9 cellular contexts compared by ENCODE assay signal in genomic region chr1:226634611-226635246, GRCh38.
DNase-seq lines count a peak whose midpoint lies in the region; FAIRE-seq and TF ChIP-seq lines count a peak whose summit lies in the region.
"Had no signal": no experiment of that assay in that cellular context is flagged by ENCODE, and none has a peak within 500 bp of the region (broad histone marks: within the 10 kb centered on the region; RNA-seq: fewer than 3 reads in every experiment).

No MANE protein-coding gene starts in this region.

- peak overlapping the region; percentile 22 for H3K4me3 Mint-ChIP-seq in activated T-helper 2 cell treated with anti-CD3 and anti-CD28 coated beads, Interferon-gamma antibody, Interleukin-2, Interleukin-4, amounts not matched to agents 10 μg/mL and 5 μg/mL and 100 μg/mL, durations not matched to agents 14 hours and 24 hours and 36 hours (ENCODE audit: low read depth)
- H3K4me3 Mint-ChIP-seq in Caco-2 (ENCODE audit: unreplicated experiment) = no peak overlapping the region

- H3K9me3 ChIP-seq in kidney (ENCODE audit: control insufficient read depth in 1 of 2, low read length in 2 of 2) = no peaks in the 10 kb centered on the region
- H3K9me3 ChIP-seq in suprapubic skin = no peaks in the 10 kb centered on the region
- no peaks in the 10 kb centered on the region for H3K9me3 ChIP-seq in Caco-2

- peak; percentile 58 for DNase-seq in activated CD8-positive, alpha-beta memory T cell treated with anti-CD3 and anti-CD28 coated beads for 24 hours
- no peak for DNase-seq in activated CD8-positive, alpha-beta memory T cell treated with anti-CD3 and anti-CD28 coated beads, Interleukin-2, amount 50 U/mL, for 4 hours
- DNase-seq in activated T-helper 2 cell treated with anti-CD3 and anti-CD28 coated beads, Interferon-gamma antibody, Interleukin-2, Interleukin-4, amounts not matched to agents 10 μg/mL and 5 μg/mL and 100 μg/mL, durations not matched to agents 14 hours and 24 hours and 36 hours (ENCODE audit: low spot score) = no peak
- DNase-seq in kidney (peak; percentile 48), suprapubic skin (ENCODE audit: low spot score in 2 of 2) (peak; percentile 66 to 74), AG08396 (ENCODE audit: low spot score) (no peak), Caco-2 (no peak), NCI-H187 treated with DMSO at 0.1 percent for 48 hours (lab: John Stamatoyannopoulos, UW) (no peak)

- H3K9me3 Mint-ChIP-seq in activated T-helper 2 cell treated with anti-CD3 and anti-CD28 coated beads, Interferon-gamma antibody, Interleukin-2, Interleukin-4, amounts not matched to agents 10 μg/mL and 5 μg/mL and 100 μg/mL, durations not matched to agents 14 hours and 24 hours and 36 hours = no peaks in the 10 kb centered on the region
- no peaks in the 10 kb centered on the region for H3K9me3 Mint-ChIP-seq in Caco-2 (ENCODE audit: unreplicated experiment)

- H3K4me1 ChIP-seq in kidney (ENCODE audit: control insufficient read depth in 1 of 2, insufficient read depth in 1 of 2, low read depth in 1 of 2, low read length in 2 of 2) (no peaks in the 10 kb centered on the region), suprapubic skin (peaks cover 57% of the 10 kb centered on the region), Caco-2 (no peaks in the 10 kb centered on the region)

- no peaks in the 10 kb centered on the region for H3K27me3 Mint-ChIP-seq in activated T-helper 2 cell treated with anti-CD3 and anti-CD28 coated beads, Interferon-gamma antibody, Interleukin-2, Interleukin-4, amounts not matched to agents 10 μg/mL and 5 μg/mL and 100 μg/mL, durations not matched to agents 14 hours and 24 hours and 36 hours (ENCODE audit: low read depth)
- H3K27me3 Mint-ChIP-seq in Caco-2 (ENCODE audit: insufficient read depth, unreplicated experiment) = no peaks in the 10 kb centered on the region

- no TSS peak for BruUV-seq in Caco-2 (replicated peaks; lab: Mats Ljungman, UMichigan)

- TF ChIP-seq CTCF in kidney (IDR thresholded peaks at IDR 0.05; ENCODE audit: borderline replicate concordance, extremely low read depth, insufficient read depth) = no peak
- TF ChIP-seq CTCF in suprapubic skin (IDR thresholded peaks at IDR 0.05) = no peak
- no peak for TF ChIP-seq CTCF in Caco-2 (IDR thresholded peaks at IDR 0.05; ENCODE audit: insufficient read depth in 1 of 2, low read depth in 1 of 2, low read length in 1 of 2, severe bottlenecking in 1 of 2, unreplicated experiment in 1 of 2)

- no peak for TF ChIP-seq POLR2A in suprapubic skin (IDR thresholded peaks at IDR 0.05)

- H3K27ac ChIP-seq in kidney (ENCODE audit: low read depth in 2 of 2, low read length in 2 of 2) = no peak overlapping the region
- peak overlapping the region; percentile 17 for H3K27ac ChIP-seq in suprapubic skin
- H3K27ac ChIP-seq: GM23248 had no signal

- H3K36me3 ChIP-seq in kidney (ENCODE audit: control insufficient read depth in 1 of 2, insufficient read depth in 2 of 2, low read length in 2 of 2) (peaks cover 0 to 7% of the 10 kb centered on the region in 2 donors), suprapubic skin (peaks cover 27% of the 10 kb centered on the region), Caco-2 (ENCODE audit: control insufficient read depth, insufficient read depth, low read length) (no peaks in the 10 kb centered on the region; the same call in 1 of the 2 replicates)

- peaks cover 61% of the 10 kb centered on the region for H3K36me3 Mint-ChIP-seq in activated T-helper 2 cell treated with anti-CD3 and anti-CD28 coated beads, Interferon-gamma antibody, Interleukin-2, Interleukin-4, amounts not matched to agents 10 μg/mL and 5 μg/mL and 100 μg/mL, durations not matched to agents 14 hours and 24 hours and 36 hours (ENCODE audit: low read depth)
- H3K36me3 Mint-ChIP-seq in Caco-2 (ENCODE audit: insufficient read depth, unreplicated experiment) = no peaks in the 10 kb centered on the region

- H3K27me3 ChIP-seq in suprapubic skin (no peaks in the 10 kb centered on the region), Caco-2 (replicated peaks; ENCODE audit: control insufficient read depth, insufficient read depth, low read length) (no peaks in the 10 kb centered on the region)

- no peak overlapping the region for H3K9ac ChIP-seq in kidney (ENCODE audit: low read length in 2 of 2)
- H3K9ac ChIP-seq: GM23248 had no signal

- CTCF ChIA-PET in Caco-2 (lab: Charles Lee) = interaction anchor here (0.8 kb wide), 1 partner anchor 45 kb away, joined by 3 read pairs; no protein-coding TSS in a partner anchor

- peaks cover 37% of the 10 kb centered on the region for H3K4me1 Mint-ChIP-seq in activated T-helper 2 cell treated with anti-CD3 and anti-CD28 coated beads, Interferon-gamma antibody, Interleukin-2, Interleukin-4, amounts not matched to agents 10 μg/mL and 5 μg/mL and 100 μg/mL, durations not matched to agents 14 hours and 24 hours and 36 hours (ENCODE audit: low read depth)
- no peaks in the 10 kb centered on the region for H3K4me1 Mint-ChIP-seq in Caco-2 (ENCODE audit: low read depth, unreplicated experiment)

- H3K4me3 ChIP-seq in kidney (ENCODE audit: low read length in 2 of 2) (no peak overlapping the region), suprapubic skin (no peak overlapping the region), Caco-2 (ENCODE audit: low read depth, low read length) (no peak overlapping the region)
- H3K4me3 ChIP-seq: GM23248 had no signal

- FAIRE-seq in kidney (lab: Jason Lieb, UNC) = no peak

- TF ChIP-seq EP300 in suprapubic skin (IDR thresholded peaks at IDR 0.05) = no peak

- H3K27ac Mint-ChIP-seq in activated T-helper 2 cell treated with anti-CD3 and anti-CD28 coated beads, Interferon-gamma antibody, Interleukin-2, Interleukin-4, amounts not matched to agents 10 μg/mL and 5 μg/mL and 100 μg/mL, durations not matched to agents 14 hours and 24 hours and 36 hours = peak overlapping the region; percentile 74
- no peak overlapping the region for H3K27ac Mint-ChIP-seq in Caco-2 (ENCODE audit: unreplicated experiment)

- POLR2A ChIA-PET in Caco-2 (lab: Charles Lee) = no interaction called here

- WGBS in suprapubic skin = 74% methylated on average over 16 of the region's 22 CpGs

- intact Hi-C loops in activated T-helper 2 cell treated with anti-CD3 and anti-CD28 coated beads, Interferon-gamma antibody, Interleukin-2, Interleukin-4, amounts not matched to agents 10 μg/mL and 5 μg/mL and 100 μg/mL, durations not matched to agents 14 hours and 24 hours and 36 hours (cut with micrococcal nuclease) = loop anchor here (1.0 to 2.0 kb wide), 5 partner anchors 20 to 194 kb away; partner anchors contain the start of gene ITPKB
- intact Hi-C loops in kidney (cut with DNase I) = no loop called here
- intact Hi-C loops in Caco-2 (cut with micrococcal nuclease; ENCODE audit: unreplicated experiment) = loop anchor here (1.0 to 2.0 kb wide), 4 partner anchors 46 to 210 kb away; no protein-coding TSS in a partner anchor

Comparison
In these comparisons a context has a peak if more than half of its experiments do, and no peak if none do; other contexts are left out.
1. DNase-seq: peak in activated CD8-positive, alpha-beta memory T cell treated with anti-CD3 and anti-CD28 coated beads for 24 hours (single experiment), kidney (single experiment) and suprapubic skin (2 of 2); none in activated CD8-positive, alpha-beta memory T cell treated with anti-CD3 and anti-CD28 coated beads, Interleukin-2, amount 50 U/mL, for 4 hours (single experiment), activated T-helper 2 cell treated with anti-CD3 and anti-CD28 coated beads, Interferon-gamma antibody, Interleukin-2, Interleukin-4, amounts not matched to agents 10 μg/mL and 5 μg/mL and 100 μg/mL, durations not matched to agents 14 hours and 24 hours and 36 hours (single experiment), AG08396 (single experiment), Caco-2 (0 of 2) and NCI-H187 treated with DMSO at 0.1 percent for 48 hours (single experiment).